Comparison of ENCODE assay signal across 13 cellular contexts in genomic region chr22:27401321-27401720, GRCh38.
"Had no signal": no experiment of that assay in that cellular context is flagged by ENCODE, and none has a peak within 500 bp of the region (broad histone marks: within the 10 kb centered on the region; RNA-seq: fewer than 3 reads in every experiment).

No MANE protein-coding gene starts in this region.

- ATAC-seq: effector memory CD8-positive, alpha-beta T cell; right cardiac atrium; stimulated activated naive CD8-positive, alpha-beta T cell treated with anti-CD3 and anti-CD28 coated beads, Interleukin-15, Interleukin-2, amounts not matched to agents 100 U/mL and 50 U/mL, for 24 hours had no signal

- H3K27ac ChIP-seq: breast epithelium, prostate gland, transverse colon had no signal

- H3K9me3 ChIP-seq: prostate gland, transverse colon had no signal

- H3K4me1 ChIP-seq: breast epithelium, prostate gland, transverse colon had no signal

- DNase-seq: activated CD4-positive, alpha-beta T cell treated with anti-CD3 and anti-CD28 coated beads, Interleukin-2, amount 10 ng/mL, durations not matched to agents 7 days and 5 days; activated CD8-positive, alpha-beta memory T cell treated with anti-CD3 and anti-CD28 coated beads for 24 hours; activated naive CD8-positive, alpha-beta T cell treated with anti-CD3 and anti-CD28 coated beads for 36 hours; anterior cingulate cortex; dermis blood vessel endothelial cell; effector memory CD8-positive, alpha-beta T cell; glutamatergic neuron; right cardiac atrium; small intestine; stimulated activated naive CD8-positive, alpha-beta T cell treated with anti-CD3 and anti-CD28 coated beads, Interleukin-15, Interleukin-2, amounts not matched to agents 100 U/mL and 50 U/mL, for 24 hours; transverse colon had no signal

- H3K36me3 ChIP-seq: breast epithelium, prostate gland, transverse colon had no signal

- H3K4me3 ChIP-seq: breast epithelium, prostate gland, transverse colon had no signal
